32 cellular contexts compared by ENCODE assay signal in the genomic region with DNA sequence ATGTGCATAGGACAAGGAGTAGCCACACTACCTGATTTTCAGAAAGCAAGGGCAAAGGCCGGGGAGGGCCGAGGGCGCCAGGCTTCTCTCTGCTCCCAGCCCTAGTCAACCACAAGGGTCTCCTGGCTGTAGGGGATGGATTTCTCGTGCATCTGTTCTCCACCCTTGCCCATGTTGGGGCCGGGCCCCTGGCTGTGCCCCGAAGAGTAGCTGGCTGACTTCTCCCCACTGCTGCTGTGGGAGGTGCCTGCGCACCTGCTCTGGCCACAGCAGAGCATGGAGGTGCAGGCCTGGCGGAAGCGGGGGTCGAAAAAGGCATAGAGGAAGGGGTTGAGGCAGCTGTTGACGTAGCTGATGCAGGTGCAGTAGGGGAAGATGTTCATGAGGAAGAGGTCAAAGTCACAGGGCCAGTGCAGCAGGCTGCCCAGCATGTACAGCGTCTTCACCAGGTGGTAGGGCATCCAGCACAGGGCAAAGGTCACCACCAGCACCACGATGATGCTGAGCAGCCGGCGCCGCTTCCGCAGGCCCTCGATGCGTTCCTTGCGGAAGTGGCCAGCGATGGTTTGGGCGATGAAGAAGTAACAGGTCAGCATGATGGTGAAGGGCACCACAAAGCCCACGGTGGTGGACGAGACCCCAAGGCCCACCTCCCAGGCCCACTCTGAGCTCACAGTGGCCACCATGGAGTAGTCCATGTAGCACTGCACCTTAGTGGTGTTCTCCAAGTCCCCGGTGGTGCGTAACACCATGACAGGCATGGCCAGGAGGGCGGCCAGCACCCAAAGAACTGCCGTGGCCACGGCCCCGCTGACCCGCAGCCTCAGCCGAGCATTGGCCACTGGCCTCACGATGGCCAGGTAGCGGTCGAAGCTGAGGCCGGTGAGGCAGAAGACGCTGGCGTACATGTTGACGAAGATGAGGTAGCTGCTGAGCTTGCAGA. TPM values are rescaled to one million over a fixed set of nuclear protein-coding genes. Genes with fewer than 3 reads are reported as not detected.
DNase-seq lines count a peak whose midpoint lies in the region; ATAC-seq, FAIRE-seq and TF ChIP-seq lines count a peak whose summit lies in the region.
"Had no signal": no experiment of that assay in that cellular context is flagged by ENCODE, and none has a peak within 500 bp of the region (broad histone marks: within the 10 kb centered on the region; RNA-seq: fewer than 3 reads in every experiment).

No MANE protein-coding gene starts in this region.

- ATAC-seq in HepG2 (no peak), right lobe of liver (no peak), psoas muscle (no peak), GM19351 (IDR thresholded peaks at IDR 0.05; ENCODE audit: unreplicated experiment) (no peak)
- ATAC-seq: activated CD8-positive, alpha-beta memory T cell treated with anti-CD3 and anti-CD28 coated beads, Interleukin-2, amount 10 ng/mL, durations not matched to agents 7 days and 5 days; naive thymus-derived CD4-positive, alpha-beta T cell; pancreas; PC-3 had no signal

- H4K20me1 ChIP-seq in HepG2 (ENCODE audit: insufficient read depth, low read length), result no peaks in the 10 kb centered on the region

- TF ChIP-seq EP300 in HepG2 (IDR thresholded peaks at IDR 0.05; ENCODE audit: low read depth in 2 of 2, low read length in 2 of 2) (no peak), HepG2 (CRISPR knock-in tag; IDR thresholded peaks at IDR 0.05; ENCODE audit: borderline replicate concordance) (no peak)

- WGBS in liver, result 82% methylated on average over 39 of the region's 39 CpGs
- 52% methylated on average over 18 of the region's 39 CpGs for WGBS in HepG2 (ENCODE audit: low lambda C conversion rate)
- WGBS in right lobe of liver (ENCODE audit: insufficient coverage, low coverage, low lambda C conversion rate, missing lambda C conversion rate), result 70% methylated on average over 14 of the region's 39 CpGs
- WGBS in psoas muscle, 3 donors, result 65 to 74% (median 72%) methylated on average over 39 of the region's 39 CpGs

- peaks cover 0 to 6% (median 2%) of the 10 kb centered on the region in 4 donors for H3K27me3 ChIP-seq in liver (ENCODE audit: control insufficient read depth in 4 of 4, insufficient read depth in 4 of 4, low read length in 3 of 4)
- H3K27me3 ChIP-seq in HepG2 (ENCODE audit: control insufficient read depth in 1 of 2, insufficient read depth in 2 of 2, low read length in 2 of 2), result peaks cover 0 to 15% of the 10 kb centered on the region in 2 experiments; a peak in 2 of 5 replicates
- no peaks in the 10 kb centered on the region for H3K27me3 ChIP-seq in right lobe of liver
- H3K27me3 ChIP-seq in psoas muscle (ENCODE audit: insufficient read depth in 3 of 3, low read length in 2 of 3), result peaks cover 0 to 26% (median 0%) of the 10 kb centered on the region in 3 donors
- H3K27me3 ChIP-seq: BE2C, pancreas, uterus had no signal

- peak overlapping the region in 1 of 2 donors; percentile 14 for H3K27ac ChIP-seq in liver (ENCODE audit: low read depth in 1 of 2, low read length in 2 of 2)
- H3K27ac ChIP-seq in HepG2 (ENCODE audit: extremely low read length, insufficient read depth, low read length), result no peak overlapping the region
- H3K27ac ChIP-seq in right lobe of liver, result no peak overlapping the region
- H3K27ac ChIP-seq in psoas muscle, result peak overlapping the region; percentile 30
- H3K27ac ChIP-seq: pancreas, sigmoid colon, thoracic aorta, uterus had no signal

- CTCF ChIA-PET in HepG2 (lab: Yijun Ruan, JAX; ENCODE audit: low intra/inter-chr PET ratio, low total read pairs), result no interaction called here

- DNase-seq in HepG2 (ENCODE audit: low spot score), result no peak
- no peak for DNase-seq in right lobe of liver
- no peak for DNase-seq in psoas muscle
- DNase-seq in NOMO-1 treated with DMSO at 0.1 percent for 48 hours (lab: John Stamatoyannopoulos, UW; ENCODE audit: unreplicated experiment), result no peak
- no peak for DNase-seq in GDM1 (lab: John Stamatoyannopoulos, UW)
- DNase-seq in AML-193 (lab: John Stamatoyannopoulos, UW), result no peak
- DNase-seq: activated CD8-positive, alpha-beta memory T cell treated with anti-CD3 and anti-CD28 coated beads, Interleukin-2, amount 10 ng/mL, durations not matched to agents 7 days and 5 days; activated T-cell treated with anti-CD3 and anti-CD28 coated beads, Interleukin-2, amount 50 U/mL, for 48 hours; BE2C; CD8-positive, alpha-beta memory T cell; effector CD4-positive, alpha-beta T cell; erythroblast; head of caudate nucleus; midbrain; naive thymus-derived CD4-positive, alpha-beta T cell; NCI-H1048; NCI-H187; NCI-H2171; NCI-H510A; PC-3; SHP77; sigmoid colon; stimulated activated naive CD4-positive, alpha-beta T cell treated with Interleukin-2 at 50 U/mL for 16 hours; uterus had no signal

- intact Hi-C loops in HepG2 (cut with micrococcal nuclease; ENCODE audit: unreplicated experiment), result no loop called here
- intact Hi-C loops in right lobe of liver (cut with DNase I), result no loop called here
- intact Hi-C loops in psoas muscle (cut with DNase I), result loop anchor here in 1 of 2 donors (5.0 kb wide), 1 partner anchor 34 kb away; no protein-coding TSS in a partner anchor

- POLR2A ChIA-PET in HepG2 (lab: Yijun Ruan, JAX), result no interaction called here

- in situ Hi-C loops in HepG2 (cut with HindIII; ENCODE audit: extremely low pct_ligation_motif_present, low pct_unique_long_range_greater_than_20kb), result no loop called here

- no peak for FAIRE-seq in HepG2 (lab: Jason Lieb, UNC)
- FAIRE-seq: H54, pancreas had no signal

- H3K4me3 ChIP-seq in liver (ENCODE audit: low read depth in 1 of 3, low read length in 3 of 3), result peak overlapping the region in 2 of 3 donors; percentile 10 to 43
- H3K4me3 ChIP-seq in HepG2 (replicated peaks in 1 of 3; ENCODE audit: insufficient read depth in 1 of 3, low read depth in 2 of 3, low read length in 3 of 3), result no peak overlapping the region
- H3K4me3 ChIP-seq in right lobe of liver, result peak overlapping the region in 2 of 3 donors; percentile 7 to 16
- peak overlapping the region; percentile 60 for H3K4me3 ChIP-seq in psoas muscle
- H3K4me3 ChIP-seq: sigmoid colon, thoracic aorta, uterus had no signal

- TF ChIP-seq RAD21 in liver (IDR thresholded peaks at IDR 0.05), result no peak
- TF ChIP-seq RAD21 in HepG2 (CRISPR knock-in tag; IDR thresholded peaks at IDR 0.05), result no peak

- TF ChIP-seq POLR2A in HepG2 (IDR thresholded peaks at IDR 0.05; ENCODE audit: insufficient read depth in 1 of 2, low read depth in 2 of 2, low read length in 2 of 2) (no peak), right lobe of liver (IDR thresholded peaks at IDR 0.05) (no peak)

- no peak overlapping the region for H2AFZ ChIP-seq in HepG2 (ENCODE audit: low read length)

- no TSS peak for BruUV-seq in HepG2 (replicated peaks; lab: Mats Ljungman, UMichigan)

- no peak for TF ChIP-seq CTCF in liver (IDR thresholded peaks at IDR 0.05; ENCODE audit: low read depth, low read length, missing input control)
- TF ChIP-seq CTCF in HepG2 (CRISPR knock-in tag; IDR thresholded peaks at IDR 0.05), result no peak
- TF ChIP-seq CTCF in right lobe of liver (IDR thresholded peaks at IDR 0.05), result no peak
- no peak for TF ChIP-seq CTCF in psoas muscle (IDR thresholded peaks at IDR 0.05)

- no peaks in the 10 kb centered on the region for H3K79me2 ChIP-seq in HepG2 (ENCODE audit: insufficient read depth, low read length)

- H3K4me2 ChIP-seq in HepG2 (ENCODE audit: low read depth, low read length), result no peak overlapping the region

- H3K36me3 ChIP-seq in liver (ENCODE audit: control insufficient read depth in 4 of 4, insufficient read depth in 3 of 4, low read depth in 1 of 4, low read length in 3 of 4) (no peaks in the 10 kb centered on the region), HepG2 (replicated peaks in 1 of 2; ENCODE audit: control insufficient read depth in 1 of 2, insufficient read depth in 2 of 2, low read length in 2 of 2) (no peaks in the 10 kb centered on the region), right lobe of liver (no peaks in the 10 kb centered on the region), psoas muscle (ENCODE audit: insufficient read depth in 1 of 2, low read depth in 1 of 2) (no peaks in the 10 kb centered on the region)
- H3K36me3 ChIP-seq: BE2C, pancreas, sigmoid colon, thoracic aorta, uterus had no signal

- no peaks in the 10 kb centered on the region for H3K9me3 ChIP-seq in liver (ENCODE audit: control insufficient read depth in 4 of 4, low read length in 3 of 4)
- H3K9me3 ChIP-seq in HepG2 (ENCODE audit: low read length), result no peaks in the 10 kb centered on the region
- H3K9me3 ChIP-seq in right lobe of liver, result no peaks in the 10 kb centered on the region
- H3K9me3 ChIP-seq in psoas muscle, result no peaks in the 10 kb centered on the region
- H3K9me3 ChIP-seq: BE2C, pancreas, sigmoid colon, thoracic aorta, uterus had no signal

- H3K4me1 ChIP-seq in liver (ENCODE audit: control insufficient read depth in 4 of 4, insufficient read depth in 4 of 4, low read length in 3 of 4) (peaks cover 6 to 25% (median 19%) of the 10 kb centered on the region in 4 donors), HepG2 (ENCODE audit: insufficient read depth, low read length) (no peaks in the 10 kb centered on the region), right lobe of liver (peaks cover 0 to 17% (median 8%) of the 10 kb centered on the region in 4 donors), psoas muscle (no peaks in the 10 kb centered on the region)
- H3K4me1 ChIP-seq: pancreas had no signal

- no peak overlapping the region for H3K9ac ChIP-seq in liver (ENCODE audit: low read depth in 1 of 2, low read length in 2 of 2)
- no peak overlapping the region for H3K9ac ChIP-seq in HepG2 (ENCODE audit: insufficient read depth, low read depth, low read length)

RNA-seq across cellular contexts. Expression of a gene that starts 1.0 kb away (rescaled TPM):
- 10 to 100 TPM in 1 of 2 donors, 1 to 10 TPM in 1; 3.2 to 39.4 TPM for total RNA-seq in liver
- 1 to 10 TPM; 3.4 to 4.5 TPM for polyA plus RNA-seq in liver
- total RNA-seq in HepG2 (2016; rRNA removed; fragmentation: Illumina TruSeq; extraction: Trizol), result not detected in 2 replicates
- not detected in 2 replicates for total RNA-seq in HepG2 (2016; cell fraction: cytosol; rRNA removed; fragmentation: Illumina TruSeq; extraction: Trizol; ENCODE audit: low read depth)
- total RNA-seq in HepG2 (2016; cell fraction: insoluble cytoplasmic fraction; rRNA removed; fragmentation: Illumina TruSeq; extraction: Trizol), result not detected in 2 replicates
- total RNA-seq in HepG2 (2016; cell fraction: membrane; rRNA removed; fragmentation: Illumina TruSeq; extraction: Trizol), result not detected in 2 replicates
- not detected in 2 replicates for total RNA-seq in HepG2 (2016; cell fraction: nucleus; rRNA removed; fragmentation: Illumina TruSeq; extraction: Trizol)
- not detected in 2 replicates for polyA plus RNA-seq in HepG2 (2011; rRNA removed)
- not detected in 2 replicates for polyA plus RNA-seq in HepG2 (2011; cell fraction: cytosol; rRNA removed)
- polyA plus RNA-seq in HepG2 (2011; cell fraction: nucleus; rRNA removed), result not detected in 2 replicates
- not detected in 2 replicates for polyA plus RNA-seq in HepG2 (2012)
- polyA plus RNA-seq in HepG2 (2016; cell fraction: cytosol; fragmentation: Illumina TruSeq; extraction: Trizol; ENCODE audit: low read depth), result not detected in 2 replicates
- polyA plus RNA-seq in HepG2 (2016; cell fraction: insoluble cytoplasmic fraction; fragmentation: Illumina TruSeq; extraction: Trizol; ENCODE audit: low read depth), result not detected in 2 replicates
- polyA plus RNA-seq in HepG2 (2016; cell fraction: membrane; fragmentation: Illumina TruSeq; extraction: Trizol; ENCODE audit: low read depth), result not detected in 2 replicates
- polyA plus RNA-seq in HepG2 (2016; cell fraction: nucleus; fragmentation: Illumina TruSeq; extraction: Trizol; ENCODE audit: insufficient read depth, low read depth), result not detected in 2 replicates
- polyA minus RNA-seq in HepG2 (2011; rRNA and poly(A)+ RNA removed; ENCODE audit: low replicate concordance), result 0.05 TPM in 1 of 2 replicates, not detected in the other
- not detected in 2 replicates for polyA minus RNA-seq in HepG2 (2011; cell fraction: cytosol; rRNA and poly(A)+ RNA removed)
- polyA minus RNA-seq in HepG2 (2011; cell fraction: nucleus; rRNA and poly(A)+ RNA removed), result not detected in 2 replicates
- 1 to 10 TPM; 1.1 to 3.6 (median 2.1) TPM for total RNA-seq in right lobe of liver
- total RNA-seq in psoas muscle, result 10 to 100 TPM in 1 of 4 donors, 1 to 10 TPM in 3; 3.5 to 17.0 (median 4.4) TPM
- 1 to 10 TPM in 2 of 3 donors, under 1 TPM in 1; 0.75 to 3.3 (median 2.6) TPM for polyA plus RNA-seq in psoas muscle
- total RNA-seq: activated CD8-positive, alpha-beta memory T cell treated with anti-CD3 and anti-CD28 coated beads, Interleukin-2, amount 10 ng/mL, durations not matched to agents 7 days and 5 days; CD8-positive, alpha-beta memory T cell; chondrocyte; fibroblast of villous mesenchyme; naive thymus-derived CD4-positive, alpha-beta T cell; PC-3 had no signal
- polyA plus RNA-seq: CD8-positive, alpha-beta memory T cell; IgD-negative memory B cell; naive thymus-derived CD4-positive, alpha-beta T cell had no signal

RNA-seq across cellular contexts. Expression of a gene that starts 54.3 kb away (rescaled TPM):
- total RNA-seq in liver, result 1 to 10 TPM in 1 of 2 donors, under 1 TPM in 1; under 0.01 to 1.4 TPM
- 1 to 10 TPM in 1 of 2 donors, under 1 TPM in 1; 0.08 to 1.5 TPM for polyA plus RNA-seq in liver
- total RNA-seq in HepG2 (2016; rRNA removed; fragmentation: Illumina TruSeq; extraction: Trizol), result not detected in 2 replicates
- total RNA-seq in HepG2 (2016; cell fraction: cytosol; rRNA removed; fragmentation: Illumina TruSeq; extraction: Trizol; ENCODE audit: low read depth), result not detected in 2 replicates
- total RNA-seq in HepG2 (2016; cell fraction: insoluble cytoplasmic fraction; rRNA removed; fragmentation: Illumina TruSeq; extraction: Trizol), result not detected in 2 replicates
- not detected in 2 replicates for total RNA-seq in HepG2 (2016; cell fraction: membrane; rRNA removed; fragmentation: Illumina TruSeq; extraction: Trizol)
- not detected in 2 replicates for total RNA-seq in HepG2 (2016; cell fraction: nucleus; rRNA removed; fragmentation: Illumina TruSeq; extraction: Trizol)
- not detected in 2 replicates for polyA plus RNA-seq in HepG2 (2011; rRNA removed)
- polyA plus RNA-seq in HepG2 (2011; cell fraction: cytosol; rRNA removed), result not detected in 2 replicates
- not detected in 2 replicates for polyA plus RNA-seq in HepG2 (2011; cell fraction: nucleus; rRNA removed)
- not detected in 2 replicates for polyA plus RNA-seq in HepG2 (2012)
- polyA plus RNA-seq in HepG2 (2016; cell fraction: cytosol; fragmentation: Illumina TruSeq; extraction: Trizol; ENCODE audit: low read depth), result not detected in 2 replicates
- polyA plus RNA-seq in HepG2 (2016; cell fraction: insoluble cytoplasmic fraction; fragmentation: Illumina TruSeq; extraction: Trizol; ENCODE audit: low read depth), result not detected in 2 replicates
- polyA plus RNA-seq in HepG2 (2016; cell fraction: membrane; fragmentation: Illumina TruSeq; extraction: Trizol; ENCODE audit: low read depth), result not detected in 2 replicates
- not detected in 2 replicates for polyA plus RNA-seq in HepG2 (2016; cell fraction: nucleus; fragmentation: Illumina TruSeq; extraction: Trizol; ENCODE audit: insufficient read depth, low read depth)
- not detected in 2 replicates for polyA minus RNA-seq in HepG2 (2011; rRNA and poly(A)+ RNA removed; ENCODE audit: low replicate concordance)
- not detected in 2 replicates for polyA minus RNA-seq in HepG2 (2011; cell fraction: cytosol; rRNA and poly(A)+ RNA removed)
- polyA minus RNA-seq in HepG2 (2011; cell fraction: nucleus; rRNA and poly(A)+ RNA removed), result not detected in 2 replicates
- under 1 TPM in 5 of 6 experiments, not detected in 1; 0.06 to 0.71 (median 0.13) TPM for total RNA-seq in right lobe of liver
- total RNA-seq in psoas muscle, result under 1 TPM; 0.04 to 0.27 (median 0.08) TPM
- under 1 TPM; 0.05 to 0.11 (median 0.07) TPM for polyA plus RNA-seq in psoas muscle
- total RNA-seq: activated CD8-positive, alpha-beta memory T cell treated with anti-CD3 and anti-CD28 coated beads, Interleukin-2, amount 10 ng/mL, durations not matched to agents 7 days and 5 days; CD8-positive, alpha-beta memory T cell; chondrocyte; fibroblast of villous mesenchyme; naive thymus-derived CD4-positive, alpha-beta T cell; PC-3; thoracic aorta had no signal
- polyA plus RNA-seq: CD8-positive, alpha-beta memory T cell; IgD-negative memory B cell; naive thymus-derived CD4-positive, alpha-beta T cell had no signal

Comparison
In these comparisons a context has a peak if more than half of its experiments do, and no peak if none do; other contexts are left out.
1. H3K4me3 ChIP-seq: peak in liver (2 of 3), right lobe of liver (2 of 3) and psoas muscle (single experiment); none in HepG2 (0 of 3).